ENCODE assay signal across 20 cellular contexts in genomic region chr4:1998296-1998695, GRCh38. TPM values are rescaled to one million over a fixed set of nuclear protein-coding genes. Genes with fewer than 3 reads are reported as not detected.
A peak's percentile ranks its signal among the peaks of the same experiment; 100 is the strongest.
DNase-seq lines count a peak whose midpoint lies in the region; ATAC-seq, FAIRE-seq and TF ChIP-seq lines count a peak whose summit lies in the region.
"Had no signal": no experiment of that assay in that cellular context is flagged by ENCODE, and none has a peak within 500 bp of the region (broad histone marks: within the 10 kb centered on the region; RNA-seq: fewer than 3 reads in every experiment).

No MANE protein-coding gene starts in this region.

- no peaks in the 10 kb centered on the region for H4K20me1 ChIP-seq in GM12878 (ENCODE audit: control insufficient read depth, insufficient read depth)
- no peaks in the 10 kb centered on the region; the same call in 1 of the 2 replicates for H4K20me1 ChIP-seq in Karpas-422 (ENCODE audit: insufficient read depth, low read depth, low read length)

- H2AFZ ChIP-seq in GM12878 (ENCODE audit: control insufficient read depth, low read depth, low read length) (no peak overlapping the region), Karpas-422 (ENCODE audit: low read length) (no peak overlapping the region)

- no peaks in the 10 kb centered on the region for H3K9me2 ChIP-seq in Karpas-422 (replicated peaks; ENCODE audit: insufficient read depth, low read length)

- H3K27me3 ChIP-seq in GM12878 (replicated peaks in 1 of 2; ENCODE audit: control insufficient read depth in 2 of 2, insufficient read depth in 2 of 2, low read length in 1 of 2) (no peaks in the 10 kb centered on the region), Karpas-422 (ENCODE audit: low read length) (no peaks in the 10 kb centered on the region)
- H3K27me3 ChIP-seq: BLaER1 treated with 17β-estradiol and CSF1 and Interleukin-3, amounts not matched to agents 10 nM and 100 nM; SJSA1 had no signal

- SMC1A ChIA-PET in GM12878 (lab: Charles Lee; ENCODE audit: uncharacterized antibody, unreplicated experiment) = no interaction called here

- peak; percentile 52 for FAIRE-seq in GM12878 (lab: Jason Lieb, UNC)
- FAIRE-seq: A549 had no signal

- ATAC-seq in GM12878 (no peak), Right ventricle myocardium superior (ENCODE audit: poor library complexity) (no peak), GM21737 (IDR thresholded peaks at IDR 0.05; ENCODE audit: unreplicated experiment) (no peak)
- ATAC-seq: A549; stimulated activated effector memory CD8-positive, alpha-beta T cell treated with anti-CD3 and anti-CD28 coated beads, Interleukin-12 subunit alpha, Interleukin-12 subunit beta, amount 100 ng/mL, for 72 hours had no signal

- no peak for TF ChIP-seq POLR2A in GM12878 (IDR thresholded peaks at IDR 0.05; ENCODE audit: low read depth, low read length)

- H3K9ac ChIP-seq in GM12878 (ENCODE audit: control insufficient read depth, insufficient read depth, low read length) = no peak overlapping the region
- no peak overlapping the region for H3K9ac ChIP-seq in Karpas-422 (ENCODE audit: low read length)
- H3K9ac ChIP-seq: BLaER1 treated with 17β-estradiol and CSF1 and Interleukin-3, amounts not matched to agents 10 nM and 100 nM had no signal

- H3K27ac ChIP-seq in 22Rv1 = 0 out of 2 replicates have a peak overlapping the region, but pooled peaks have one; percentile 18
- no peak overlapping the region for H3K27ac ChIP-seq in GM12878 (ENCODE audit: control insufficient read depth, insufficient read depth)
- no peak overlapping the region for H3K27ac ChIP-seq in Karpas-422 (ENCODE audit: low read length)
- H3K27ac ChIP-seq: A549; BLaER1 treated with 17β-estradiol and CSF1 and Interleukin-3, amounts not matched to agents 10 nM and 100 nM; SJSA1; thoracic aorta had no signal

- H3K79me2 ChIP-seq in GM12878 (ENCODE audit: control insufficient read depth, insufficient read depth, low read length) = peaks cover 27% of the 10 kb centered on the region
- peaks cover 93% of the 10 kb centered on the region for H3K79me2 ChIP-seq in Karpas-422 (ENCODE audit: low read length)

- intact Hi-C loops in GM12878 (cut with micrococcal nuclease; ENCODE audit: unreplicated experiment) (no loop called here), Right ventricle myocardium superior (cut with DNase I) (no loop called here)

- no peak overlapping the region for H3K4me2 ChIP-seq in GM12878 (ENCODE audit: control insufficient read depth, insufficient read depth)
- no peak overlapping the region for H3K4me2 ChIP-seq in Karpas-422 (ENCODE audit: low read depth, low read length, poor library complexity, severe bottlenecking)
- H3K4me2 ChIP-seq: A549; BLaER1 treated with 17β-estradiol and CSF1 and Interleukin-3, amounts not matched to agents 10 nM and 100 nM had no signal

- TF ChIP-seq EP300 in GM12878 (IDR thresholded peaks at IDR 0.05; ENCODE audit: borderline replicate concordance in 1 of 2, control insufficient read depth in 1 of 2, low read depth in 2 of 2, low read length in 2 of 2) = no peak

- RAD21 ChIA-PET in GM12878 (lab: Charles Lee; ENCODE audit: unreplicated experiment) = no interaction called here

- H3K4me3 ChIP-seq in LNCaP clone FGC (ENCODE audit: low read depth, low read length) (peak overlapping the region; percentile 1; the same call in 1 of the 2 replicates), GM12878 (no peak overlapping the region), Karpas-422 (ENCODE audit: low read length) (no peak overlapping the region)
- H3K4me3 ChIP-seq: A549, SJSA1, thoracic aorta had no signal

- POLR2A ChIA-PET in GM12878 (lab: Charles Lee) = no interaction called here

- in situ Hi-C loops in GM12878 (cut with MboI) = no loop called here

- no TSS peak for BruUV-seq in GM12878 (replicated peaks; lab: Mats Ljungman, UMichigan)

- WGBS in GM12878 (ENCODE audit: insufficient coverage, insufficient replicate concordance, low lambda C conversion rate, missing lambda C conversion rate) = 96% methylated on average over 7 of the region's 7 CpGs

- H3K36me3 ChIP-seq in GM12878 (ENCODE audit: control insufficient read depth in 2 of 2, insufficient read depth in 2 of 2, low read length in 1 of 2) (no peaks in the 10 kb centered on the region; a peak in 1 of 4 replicates), Karpas-422 (ENCODE audit: insufficient read depth, low read length) (peaks cover 64% of the 10 kb centered on the region)
- H3K36me3 ChIP-seq: thoracic aorta had no signal

- no peak for TF ChIP-seq RAD21 in GM12878 (IDR thresholded peaks at IDR 0.05; ENCODE audit: insufficient read depth, low read depth, low read length)

- CTCF ChIA-PET in GM12878 (lab: Yijun Ruan, JAX) = interaction anchor here (1.8 kb wide), 1 partner anchor 369 kb away, joined by 3 read pairs; no protein-coding TSS in a partner anchor

- DNase-seq in LNCaP clone FGC (ENCODE audit: low read depth) (peak; percentile 76), GM12878 (ENCODE audit: low read depth, low spot score) (no peak), kidney glomerular epithelial cell (lab: John Stamatoyannopoulos, UW) (peak; percentile 37), NCI-H748 treated with DMSO at 0.1 percent for 48 hours (lab: John Stamatoyannopoulos, UW) (no peak), Right ventricle myocardium superior (no peak), Karpas-422 (no peak)
- DNase-seq: activated CD4-positive, CD25-positive, alpha-beta regulatory T cell; activated CD8-positive, alpha-beta memory T cell treated with anti-CD3 and anti-CD28 coated beads for 24 hours; DMS79 treated with DMSO at 0.1 percent for 48 hours; effector CD4-positive, alpha-beta T cell; NCI-H1930; stimulated activated CD4-positive, alpha-beta T cell treated with anti-CD3 and anti-CD28 coated beads, Interleukin-12 subunit alpha, Interleukin-12 subunit beta, amount 100 ng/mL, for 4 hours; T-helper 2 cell had no signal

- H3K4me1 ChIP-seq in GM12878 (ENCODE audit: control insufficient read depth, insufficient read depth, low read length) = no peaks in the 10 kb centered on the region
- H3K4me1 ChIP-seq in Karpas-422 (ENCODE audit: low read length) = peaks cover 7% of the 10 kb centered on the region
- H3K4me1 ChIP-seq: A549, SJSA1 had no signal

- TF ChIP-seq CTCF in 22Rv1 (IDR thresholded peaks at IDR 0.05) = no peak
- TF ChIP-seq CTCF in LNCaP clone FGC (IDR thresholded peaks at IDR 0.05; ENCODE audit: control insufficient read depth, extremely low read depth, insufficient read depth) = no peak
- TF ChIP-seq CTCF in GM12878 (IDR thresholded peaks at IDR 0.05 in 2 of 3, conservative IDR thresholded peaks at IDR 0.05 in 1 of 3; ENCODE audit: control insufficient read depth in 2 of 3, extremely low read depth in 1 of 3, insufficient read depth in 1 of 3, low read depth in 3 of 3, low read length in 3 of 3) = no peak

- H3K9me3 ChIP-seq in GM12878 (replicated peaks; ENCODE audit: control insufficient read depth, insufficient read depth, low read length) = peaks cover 7% of the 10 kb centered on the region
- peaks cover 15% of the 10 kb centered on the region for H3K9me3 ChIP-seq in Karpas-422 (ENCODE audit: low read length)
- H3K9me3 ChIP-seq: SJSA1, thoracic aorta had no signal

TF ChIP-seq in GM12878, 131 proteins besides CTCF, POLR2A, EP300 and RAD21:
- no peak for TF ChIP-seq MEF2B (IDR thresholded peaks at IDR 0.05; ENCODE audit: partially characterized antibody, poor library complexity, severe bottlenecking)
- no peak for TF ChIP-seq MYB (IDR thresholded peaks at IDR 0.05; ENCODE audit: borderline replicate concordance, low read depth, low read length)
- TF ChIP-seq NR2F1 (conservative IDR thresholded peaks at IDR 0.05) = no peak

RNA-seq across cellular contexts. Expression of gene NELFA, which starts 10.5 kb away (rescaled TPM):
- 57.2 and 62.2 TPM in 2 replicates for total RNA-seq in GM12878 (2013; cell fraction: nucleolus; rRNA removed)
- total RNA-seq in GM12878 (2014; rRNA removed) (17.7 and 21.6 TPM in 2 replicates), GM12878 (2014; rRNA removed; fragmentation: Illumina TruSeq; extraction: Trizol) (7.2 and 8.1 TPM in 2 replicates), GM12878 (2021) (33.8 and 35.2 TPM in 2 replicates), Right ventricle myocardium superior (10.4 TPM)
- 7.8 TPM for polyA plus RNA-seq in GM12878 (2011; ENCODE audit: low read depth)
- polyA plus RNA-seq in GM12878 (2011; rRNA removed) (7.8 and 14.4 TPM in 2 replicates), GM12878 (2014; fragmentation: Illumina TruSeq; extraction: Trizol) (2.6 and 6.5 TPM in 2 replicates), GM12878 (2014; fragmentation: Nextera tagmentation; extraction: Ambion mirVana) (1 to 10 TPM in 1 of 2 experiments, under 1 TPM in 1; 0.39 to 2.2 TPM), GM12878 (2014; rRNA removed) (18.9 and 24.9 TPM in 2 replicates), GM12878 (2016; fragmentation: Nextera tagmentation; extraction: Ambion mirVana) (10 to 100 TPM; 37.3 to 38.6 TPM)
- 16.4 and 22.8 TPM in 2 replicates for polyA plus RNA-seq in GM12878 (2011; cell fraction: cytosol; rRNA removed)
- polyA plus RNA-seq in GM12878 (2011; cell fraction: nucleus; rRNA removed) = 61.3 and 74.5 TPM in 2 replicates
- 28.2 and 30.0 TPM in 2 replicates for polyA plus RNA-seq in GM12878 (2012)
- 7.6 and 15.5 TPM in 2 replicates for polyA minus RNA-seq in GM12878 (2011; rRNA and poly(A)+ RNA removed)
- polyA minus RNA-seq in GM12878 (2011; cell fraction: cytosol; rRNA and poly(A)+ RNA removed) = 11.8 and 13.4 TPM in 2 replicates
- polyA minus RNA-seq in GM12878 (2011; cell fraction: nucleus; rRNA and poly(A)+ RNA removed) = 17.9 and 37.1 TPM in 2 replicates
- total RNA-seq in Karpas-422 (2014; rRNA removed; shearing (Covaris generic); ENCODE audit: low replicate concordance) = 22.6 and 44.6 TPM in 2 replicates

Comparison
In these comparisons a context has a peak if more than half of its experiments do, and no peak if none do; other contexts are left out.
1. DNase-seq: peak in LNCaP clone FGC (single experiment) and kidney glomerular epithelial cell (single experiment); none in GM12878 (single experiment), NCI-H748 treated with DMSO at 0.1 percent for 48 hours (single experiment), Right ventricle myocardium superior (single experiment) and Karpas-422 (single experiment).